20 cellular contexts compared by ENCODE assay signal in genomic region chr4:24650849-24651248, GRCh38.
DNase-seq lines count a peak whose midpoint lies in the region; ATAC-seq, FAIRE-seq and TF ChIP-seq lines count a peak whose summit lies in the region.
"Had no signal": no experiment of that assay in that cellular context is flagged by ENCODE, and none has a peak within 500 bp of the region (broad histone marks: within the 10 kb centered on the region; RNA-seq: fewer than 3 reads in every experiment).

No MANE protein-coding gene starts in this region.

- POLR2A ChIA-PET in A549 (lab: Yijun Ruan, JAX), result interaction anchor here (0.7 kb wide), 1 partner anchor 67 kb away, joined by 3 read pairs; the partner anchor contains the start of gene DHX15

- H3K79me2 ChIP-seq in GM23338 (replicated peaks; ENCODE audit: insufficient read depth), result no peaks in the 10 kb centered on the region

- H2AFZ ChIP-seq in GM23338, result peak overlapping the region; percentile 91

- H3F3A ChIP-seq in GM23338 (replicated peaks; ENCODE audit: low read depth), result no peaks in the 10 kb centered on the region

- H3K36me3 Mint-ChIP-seq in GM23338 (ENCODE audit: low read depth), result no peaks in the 10 kb centered on the region
- H3K36me3 Mint-ChIP-seq: CD4-positive, CD25-positive, alpha-beta regulatory T cell; CD8-positive, alpha-beta T cell had no signal

- ATAC-seq in A549 (no peak), GM23338 (peak; percentile 24), body of pancreas (peak; percentile 9), omental fat pad (ENCODE audit: low FRiP score) (peak; percentile 44)
- ATAC-seq: CD8-positive, alpha-beta T cell; GM12878 had no signal

- H3K27me3 Mint-ChIP-seq in GM23338 (ENCODE audit: insufficient read depth, low read depth, poor library complexity), result peaks cover 6% of the 10 kb centered on the region

- intact Hi-C loops in body of pancreas (cut with DNase I), result no loop called here

- H3K27me3 ChIP-seq in GM23338 (ENCODE audit: insufficient read depth) (no peaks in the 10 kb centered on the region), body of pancreas (no peaks in the 10 kb centered on the region)
- H3K27me3 ChIP-seq: BLaER1 had no signal

- TF ChIP-seq CTCF in A549 (IDR thresholded peaks at IDR 0.05) (no peak), GM23338 (conservative IDR thresholded peaks at IDR 0.05; ENCODE audit: low read depth in 2 of 2) (no peak), body of pancreas (IDR thresholded peaks at IDR 0.05) (no peak), omental fat pad (IDR thresholded peaks at IDR 0.05) (no peak)

- 0 out of 3 replicates have a peak overlapping the region, but pooled peaks have one; percentile 34 for H3K4me2 ChIP-seq in A549
- H3K4me2 ChIP-seq in GM23338, result no peak overlapping the region
- H3K4me2 ChIP-seq: BLaER1 had no signal

- no peaks in the 10 kb centered on the region for H4K20me1 ChIP-seq in GM23338 (replicated peaks; ENCODE audit: insufficient read depth)
- H4K20me1 ChIP-seq: BLaER1 had no signal

- H3K36me3 ChIP-seq in GM23338 (ENCODE audit: insufficient read depth), result no peaks in the 10 kb centered on the region
- H3K36me3 ChIP-seq in body of pancreas (replicated peaks in 1 of 2; ENCODE audit: insufficient read depth in 1 of 2, low read depth in 2 of 2), result no peaks in the 10 kb centered on the region
- H3K36me3 ChIP-seq: BLaER1 had no signal

- H3K4me1 Mint-ChIP-seq in GM23338, result peaks cover 24% of the 10 kb centered on the region
- H3K4me1 Mint-ChIP-seq: B cell; CD4-positive, CD25-positive, alpha-beta regulatory T cell had no signal

- no peak for DNase-seq in A549 (ENCODE audit: low read depth in 1 of 2, low spot score in 1 of 2)
- DNase-seq in GM23338 (ENCODE audit: low spot score), result no peak
- no peak for DNase-seq in body of pancreas
- no peak for DNase-seq in omental fat pad (ENCODE audit: low spot score)
- no peak for DNase-seq in activated T-cell treated with anti-CD3 and anti-CD28 coated beads for 4 hours
- no peak for DNase-seq in MV-4-11 (lab: John Stamatoyannopoulos, UW)
- DNase-seq in stimulated activated CD4-positive, alpha-beta T cell treated with anti-CD3 and anti-CD28 coated beads, Interleukin-2, amount 100 ng/mL, for 24 hours, result no peak
- DNase-seq: Caco-2; CD4-positive, CD25-positive, alpha-beta regulatory T cell; CD8-positive, alpha-beta T cell; DMS79; EL; GOT3; H7; HCEC 1CT had no signal

- no peak overlapping the region for H3K4me3 Mint-ChIP-seq in GM23338
- H3K4me3 Mint-ChIP-seq: B cell; CD4-positive, CD25-positive, alpha-beta regulatory T cell; CD8-positive, alpha-beta T cell had no signal

- peaks cover 25% of the 10 kb centered on the region for H3K4me1 ChIP-seq in A549
- peaks cover 24% of the 10 kb centered on the region for H3K4me1 ChIP-seq in GM23338 (ENCODE audit: insufficient read depth)
- H3K4me1 ChIP-seq in body of pancreas, result peaks cover 18% of the 10 kb centered on the region

- H3K4me3 ChIP-seq in A549, result no peak overlapping the region
- H3K4me3 ChIP-seq in GM23338, result no peak overlapping the region
- H3K4me3 ChIP-seq in body of pancreas, result no peak overlapping the region
- H3K4me3 ChIP-seq: BLaER1, GM12878 had no signal

- CTCF ChIA-PET in A549 (lab: Yijun Ruan, JAX), result no interaction called here

- H3K9me3 Mint-ChIP-seq in GM23338, result no peaks in the 10 kb centered on the region
- H3K9me3 Mint-ChIP-seq: CD4-positive, CD25-positive, alpha-beta regulatory T cell; CD8-positive, alpha-beta T cell had no signal

- H3K9me3 ChIP-seq in A549 (no peaks in the 10 kb centered on the region), body of pancreas (no peaks in the 10 kb centered on the region)
- H3K9me3 ChIP-seq: BLaER1, Caco-2 had no signal

- no peak for TF ChIP-seq EP300 in A549 (IDR thresholded peaks at IDR 0.05)

- no peaks in the 10 kb centered on the region for H3K9me2 ChIP-seq in GM23338 (ENCODE audit: insufficient read depth)

- TF ChIP-seq POLR2A in A549 (IDR thresholded peaks at IDR 0.05; ENCODE audit: low read length) (no peak), body of pancreas (IDR thresholded peaks at IDR 0.05) (no peak)

- H3K27ac Mint-ChIP-seq in GM23338, result no peak overlapping the region
- H3K27ac Mint-ChIP-seq: B cell; CD4-positive, CD25-positive, alpha-beta regulatory T cell; CD8-positive, alpha-beta T cell had no signal

- 0 out of 6 replicates have a peak overlapping the region, but pooled peaks of 1 of the 2 experiments have one; percentile 22 for H3K27ac ChIP-seq in A549
- no peak overlapping the region for H3K27ac ChIP-seq in GM23338 (ENCODE audit: low read depth)
- H3K27ac ChIP-seq in body of pancreas, result peak overlapping the region in 2 of 4 donors; percentile 16 to 55
- H3K27ac ChIP-seq: BLaER1, C4-2B had no signal

- TF ChIP-seq RAD21 in A549 (conservative IDR thresholded peaks at IDR 0.05 in 1 of 2, IDR thresholded peaks at IDR 0.05 in 1 of 2), result no peak

- FAIRE-seq in A549 (lab: Jason Lieb, UNC), result no peak
- FAIRE-seq: GM12878, GM19239 had no signal

TF ChIP-seq in A549, 52 proteins besides CTCF, POLR2A, EP300 and RAD21 (continues in another document):
- TF ChIP-seq HES2 (IDR thresholded peaks at IDR 0.05) (no peak), RCOR1 (IDR thresholded peaks at IDR 0.05; ENCODE audit: low read depth, low read length) (no peak), HMGXB4 (CRISPR knock-in tag; IDR thresholded peaks at IDR 0.05; ENCODE audit: borderline replicate concordance) (no peak), TP53 (CRISPR knock-in tag; IDR thresholded peaks at IDR 0.05) (no peak), NFE2L2 (conservative IDR thresholded peaks at IDR 0.05; ENCODE audit: low read length) (no peak), BHLHE40 (IDR thresholded peaks at IDR 0.05; ENCODE audit: low read depth, low read length) (no peak), CBX2 (IDR thresholded peaks at IDR 0.05; ENCODE audit: borderline replicate concordance, low read depth) (no peak), ZC3H11A (IDR thresholded peaks at IDR 0.05) (no peak), RARB (CRISPR knock-in tag; IDR thresholded peaks at IDR 0.05) (no peak), CHD4 (IDR thresholded peaks at IDR 0.05; ENCODE audit: borderline replicate concordance) (no peak), POLR2AphosphoS2 (conservative IDR thresholded peaks at IDR 0.05; ENCODE audit: low read length) (no peak), ZSCAN20 (CRISPR knock-in tag; IDR thresholded peaks at IDR 0.05) (no peak), FOSL2 (IDR thresholded peaks at IDR 0.05) (no peak), FOSL2 (CRISPR knock-in tag; IDR thresholded peaks at IDR 0.05) (no peak), JUNB (IDR thresholded peaks at IDR 0.05) (no peak)

TF ChIP-seq in GM23338, 12 proteins besides CTCF, POLR2A, EP300 and RAD21 (continues in another document):
- no peak for TF ChIP-seq JUNB (IDR thresholded peaks at IDR 0.05; ENCODE audit: unreplicated experiment)
- TF ChIP-seq ZNF462 (CRISPR knock-in tag; IDR thresholded peaks at IDR 0.05), result no peak

Comparison
In these comparisons a context has a peak if more than half of its experiments do, and no peak if none do; other contexts are left out.
1. ATAC-seq: peak in GM23338 (single experiment), body of pancreas (single experiment) and omental fat pad (single experiment); none in A549 (0 of 2).